ENCODE assay signal across 9 cellular contexts in the genomic region with DNA sequence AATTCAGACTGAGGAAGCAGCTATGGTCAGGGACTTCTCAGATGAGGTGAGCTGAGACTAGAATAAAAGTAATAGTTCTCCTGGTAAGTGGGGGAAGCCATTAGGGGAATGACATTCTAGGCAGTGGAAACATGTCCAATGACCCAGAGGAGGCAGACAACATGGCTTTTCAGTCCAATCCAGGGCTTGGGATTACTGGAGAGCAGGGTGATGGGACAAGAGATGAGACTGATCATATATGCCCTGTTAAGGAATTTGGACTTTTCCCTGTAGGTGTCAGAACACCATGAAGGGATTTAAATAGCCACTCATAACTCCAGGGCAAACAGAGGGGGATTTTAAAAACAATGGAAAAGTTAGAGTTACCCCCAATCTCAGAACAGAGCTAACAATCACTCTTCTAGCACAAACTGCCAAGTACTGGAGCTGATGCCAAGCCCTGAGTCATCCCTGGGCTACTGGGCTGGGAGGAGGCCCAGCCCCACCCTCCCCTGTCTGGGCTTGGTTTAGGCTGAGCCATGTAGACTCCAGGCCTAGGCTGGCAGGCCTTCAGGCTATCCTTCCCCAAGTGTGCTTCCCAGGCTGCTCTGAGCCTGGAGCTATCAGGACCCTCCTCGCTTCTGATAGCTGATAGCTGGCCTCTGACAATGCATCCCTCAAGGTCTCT.
DNase-seq lines count a peak whose midpoint lies in the region; ATAC-seq and TF ChIP-seq lines count a peak whose summit lies in the region.
"Had no signal": no experiment of that assay in that cellular context is flagged by ENCODE, and none has a peak within 500 bp of the region (broad histone marks: within the 10 kb centered on the region; RNA-seq: fewer than 3 reads in every experiment).

No MANE protein-coding gene starts in this region.

- ATAC-seq in HG02938 (IDR thresholded peaks at IDR 0.05; ENCODE audit: unreplicated experiment) (no peak), HG02870 (IDR thresholded peaks at IDR 0.05; ENCODE audit: unreplicated experiment) (no peak)

- DNase-seq in T1000 (lab: John Stamatoyannopoulos, UW) (peak; percentile 58), globus pallidus (ENCODE audit: low spot score) (peak; percentile 66), T-helper 2 cell (no peak), 8988T (no peak)

- no peaks in the 10 kb centered on the region for H3K9me3 ChIP-seq in HEK293 (ENCODE audit: control insufficient read depth, insufficient read depth, low read depth, low read length)

- CTCF ChIA-PET in HEK293 (lab: Yijun Ruan, JAX), result interaction anchor here (1.1 kb wide), 1 partner anchor 48 kb away, joined by 3 read pairs; no protein-coding TSS in a partner anchor

- POLR2A ChIA-PET in HEK293 (lab: Yijun Ruan, JAX), result interaction anchor here (0.8 kb wide), 2 partner anchors 22 to 26 kb away, joined by 3 to 5 read pairs; no protein-coding TSS in a partner anchor

- H3K4me1 ChIP-seq in HEK293 (ENCODE audit: control insufficient read depth, insufficient read depth, low read length) (no peaks in the 10 kb centered on the region), rectal smooth muscle tissue (ENCODE audit: control insufficient read depth, insufficient read depth, low read length) (peaks cover 16% of the 10 kb centered on the region)

- no peak overlapping the region for H3K9ac ChIP-seq in rectal smooth muscle tissue (ENCODE audit: low read length)
- H3K9ac ChIP-seq: KMS-11 had no signal

- H3K27me3 ChIP-seq in rectal smooth muscle tissue (ENCODE audit: control insufficient read depth, insufficient read depth, low read length), result no peaks in the 10 kb centered on the region

- TF ChIP-seq CTCF in HEK293 (tag by site-specific recombination; IDR thresholded peaks at IDR 0.05), result no peak

- H3K36me3 ChIP-seq in HEK293 (ENCODE audit: control insufficient read depth in 2 of 2, insufficient read depth in 1 of 2, low read length in 2 of 2), result no peaks in the 10 kb centered on the region
- H3K36me3 ChIP-seq in rectal smooth muscle tissue (ENCODE audit: control insufficient read depth, insufficient read depth, low read length), result no peaks in the 10 kb centered on the region

- no peak overlapping the region for H3K27ac ChIP-seq in HEK293 (ENCODE audit: extremely low read depth, low read depth, low read length)
- H3K27ac ChIP-seq in rectal smooth muscle tissue (ENCODE audit: low read depth, low read length), result peak overlapping the region; percentile 65
- H3K27ac ChIP-seq: KMS-11 had no signal

- H3K4me3 ChIP-seq in HEK293 (ENCODE audit: low read depth, low read length) (no peak overlapping the region), rectal smooth muscle tissue (ENCODE audit: low read length) (no peak overlapping the region)

TF ChIP-seq in HEK293, 187 proteins besides CTCF, POLR2A, EP300 and RAD21:
- TF ChIP-seq, protein P1, sequence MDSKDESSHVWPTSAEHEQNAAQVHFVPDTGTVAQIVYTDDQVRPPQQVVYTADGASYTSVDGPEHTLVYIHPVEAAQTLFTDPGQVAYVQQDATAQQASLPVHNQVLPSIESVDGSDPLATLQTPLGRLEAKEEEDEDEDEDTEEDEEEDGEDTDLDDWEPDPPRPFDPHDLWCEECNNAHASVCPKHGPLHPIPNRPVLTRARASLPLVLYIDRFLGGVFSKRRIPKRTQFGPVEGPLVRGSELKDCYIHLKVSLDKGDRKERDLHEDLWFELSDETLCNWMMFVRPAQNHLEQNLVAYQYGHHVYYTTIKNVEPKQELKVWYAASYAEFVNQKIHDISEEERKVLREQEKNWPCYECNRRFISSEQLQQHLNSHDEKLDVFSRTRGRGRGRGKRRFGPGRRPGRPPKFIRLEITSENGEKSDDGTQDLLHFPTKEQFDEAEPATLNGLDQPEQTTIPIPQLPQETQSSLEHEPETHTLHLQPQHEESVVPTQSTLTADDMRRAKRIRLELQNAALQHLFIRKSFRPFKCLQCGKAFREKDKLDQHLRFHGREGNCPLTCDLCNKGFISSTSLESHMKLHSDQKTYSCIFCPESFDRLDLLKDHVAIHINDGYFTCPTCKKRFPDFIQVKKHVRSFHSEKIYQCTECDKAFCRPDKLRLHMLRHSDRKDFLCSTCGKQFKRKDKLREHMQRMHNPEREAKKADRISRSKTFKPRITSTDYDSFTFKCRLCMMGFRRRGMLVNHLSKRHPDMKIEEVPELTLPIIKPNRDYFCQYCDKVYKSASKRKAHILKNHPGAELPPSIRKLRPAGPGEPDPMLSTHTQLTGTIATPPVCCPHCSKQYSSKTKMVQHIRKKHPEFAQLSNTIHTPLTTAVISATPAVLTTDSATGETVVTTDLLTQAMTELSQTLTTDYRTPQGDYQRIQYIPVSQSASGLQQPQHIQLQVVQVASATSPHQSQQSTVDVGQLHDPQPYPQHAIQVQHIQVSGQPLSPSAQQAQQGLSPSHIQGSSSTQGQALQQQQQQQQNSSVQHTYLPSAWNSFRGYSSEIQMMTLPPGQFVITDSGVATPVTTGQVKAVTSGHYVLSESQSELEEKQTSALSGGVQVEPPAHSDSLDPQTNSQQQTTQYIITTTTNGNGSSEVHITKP (tag by site-specific recombination; IDR thresholded peaks at IDR 0.05), result peak; percentile 61
- no peak for TF ChIP-seq ZNF544 (tag by site-specific recombination; IDR thresholded peaks at IDR 0.05)

Comparison
In these comparisons a context has a peak if more than half of its experiments do, and no peak if none do; other contexts are left out.
1. DNase-seq: peak in T1000 (single experiment) and globus pallidus (single experiment); none in T-helper 2 cell (0 of 5) and 8988T (single experiment).